In the genomic region with DNA sequence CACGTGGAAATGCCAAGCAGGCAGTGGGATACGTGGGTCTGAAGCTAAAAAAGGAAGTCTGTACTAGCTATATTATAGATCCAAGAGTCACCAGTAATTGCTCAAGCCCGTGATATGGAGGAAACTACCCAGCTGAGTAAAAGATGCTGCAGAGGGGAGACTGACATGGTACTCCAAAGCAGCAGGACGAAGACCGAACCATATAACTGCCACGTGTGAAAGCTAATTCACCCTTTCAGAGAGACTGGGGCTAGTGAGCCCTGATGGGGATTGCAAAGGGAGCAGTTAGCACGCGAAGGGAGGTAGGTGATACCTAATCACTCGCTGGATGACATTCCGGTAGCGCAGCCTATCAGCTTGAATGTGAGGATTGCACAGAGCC, we compare ENCODE assay signal across 1 cellular context.
A peak's percentile ranks its signal among the peaks of the same experiment; 100 is the strongest.
TF ChIP-seq lines count a peak whose summit lies in the region.

No MANE protein-coding gene starts in this region.

TF ChIP-seq in K562, 482 proteins besides CTCF, POLR2A, EP300 and RAD21 (continued from another document and continues in another):
- TF ChIP-seq, protein P1, sequence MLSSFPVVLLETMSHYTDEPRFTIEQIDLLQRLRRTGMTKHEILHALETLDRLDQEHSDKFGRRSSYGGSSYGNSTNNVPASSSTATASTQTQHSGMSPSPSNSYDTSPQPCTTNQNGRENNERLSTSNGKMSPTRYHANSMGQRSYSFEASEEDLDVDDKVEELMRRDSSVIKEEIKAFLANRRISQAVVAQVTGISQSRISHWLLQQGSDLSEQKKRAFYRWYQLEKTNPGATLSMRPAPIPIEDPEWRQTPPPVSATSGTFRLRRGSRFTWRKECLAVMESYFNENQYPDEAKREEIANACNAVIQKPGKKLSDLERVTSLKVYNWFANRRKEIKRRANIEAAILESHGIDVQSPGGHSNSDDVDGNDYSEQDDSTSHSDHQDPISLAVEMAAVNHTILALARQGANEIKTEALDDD (IDR thresholded peaks at IDR 0.05) = peak; percentile 60
- TF ChIP-seq, protein P2, sequence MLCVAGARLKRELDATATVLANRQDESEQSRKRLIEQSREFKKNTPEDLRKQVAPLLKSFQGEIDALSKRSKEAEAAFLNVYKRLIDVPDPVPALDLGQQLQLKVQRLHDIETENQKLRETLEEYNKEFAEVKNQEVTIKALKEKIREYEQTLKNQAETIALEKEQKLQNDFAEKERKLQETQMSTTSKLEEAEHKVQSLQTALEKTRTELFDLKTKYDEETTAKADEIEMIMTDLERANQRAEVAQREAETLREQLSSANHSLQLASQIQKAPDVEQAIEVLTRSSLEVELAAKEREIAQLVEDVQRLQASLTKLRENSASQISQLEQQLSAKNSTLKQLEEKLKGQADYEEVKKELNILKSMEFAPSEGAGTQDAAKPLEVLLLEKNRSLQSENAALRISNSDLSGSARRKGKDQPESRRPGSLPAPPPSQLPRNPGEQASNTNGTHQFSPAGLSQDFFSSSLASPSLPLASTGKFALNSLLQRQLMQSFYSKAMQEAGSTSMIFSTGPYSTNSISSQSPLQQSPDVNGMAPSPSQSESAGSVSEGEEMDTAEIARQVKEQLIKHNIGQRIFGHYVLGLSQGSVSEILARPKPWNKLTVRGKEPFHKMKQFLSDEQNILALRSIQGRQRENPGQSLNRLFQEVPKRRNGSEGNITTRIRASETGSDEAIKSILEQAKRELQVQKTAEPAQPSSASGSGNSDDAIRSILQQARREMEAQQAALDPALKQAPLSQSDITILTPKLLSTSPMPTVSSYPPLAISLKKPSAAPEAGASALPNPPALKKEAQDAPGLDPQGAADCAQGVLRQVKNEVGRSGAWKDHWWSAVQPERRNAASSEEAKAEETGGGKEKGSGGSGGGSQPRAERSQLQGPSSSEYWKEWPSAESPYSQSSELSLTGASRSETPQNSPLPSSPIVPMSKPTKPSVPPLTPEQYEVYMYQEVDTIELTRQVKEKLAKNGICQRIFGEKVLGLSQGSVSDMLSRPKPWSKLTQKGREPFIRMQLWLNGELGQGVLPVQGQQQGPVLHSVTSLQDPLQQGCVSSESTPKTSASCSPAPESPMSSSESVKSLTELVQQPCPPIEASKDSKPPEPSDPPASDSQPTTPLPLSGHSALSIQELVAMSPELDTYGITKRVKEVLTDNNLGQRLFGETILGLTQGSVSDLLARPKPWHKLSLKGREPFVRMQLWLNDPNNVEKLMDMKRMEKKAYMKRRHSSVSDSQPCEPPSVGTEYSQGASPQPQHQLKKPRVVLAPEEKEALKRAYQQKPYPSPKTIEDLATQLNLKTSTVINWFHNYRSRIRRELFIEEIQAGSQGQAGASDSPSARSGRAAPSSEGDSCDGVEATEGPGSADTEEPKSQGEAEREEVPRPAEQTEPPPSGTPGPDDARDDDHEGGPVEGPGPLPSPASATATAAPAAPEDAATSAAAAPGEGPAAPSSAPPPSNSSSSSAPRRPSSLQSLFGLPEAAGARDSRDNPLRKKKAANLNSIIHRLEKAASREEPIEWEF (CRISPR knock-in tag; IDR thresholded peaks at IDR 0.05) = no peak
- TF ChIP-seq FOXJ2 (tag; IDR thresholded peaks at IDR 0.05) = no peak
- TF ChIP-seq SLC30A9 (CRISPR knock-in tag; IDR thresholded peaks at IDR 0.05) = no peak
- no peak for TF ChIP-seq ARID3B (CRISPR knock-in tag; IDR thresholded peaks at IDR 0.05; ENCODE audit: borderline replicate concordance)
- no peak for TF ChIP-seq MTA2 (IDR thresholded peaks at IDR 0.05; ENCODE audit: low read depth)
- no peak for TF ChIP-seq POLR2AphosphoS2 (IDR thresholded peaks at IDR 0.05; ENCODE audit: low read length)
- TF ChIP-seq, protein P3, sequence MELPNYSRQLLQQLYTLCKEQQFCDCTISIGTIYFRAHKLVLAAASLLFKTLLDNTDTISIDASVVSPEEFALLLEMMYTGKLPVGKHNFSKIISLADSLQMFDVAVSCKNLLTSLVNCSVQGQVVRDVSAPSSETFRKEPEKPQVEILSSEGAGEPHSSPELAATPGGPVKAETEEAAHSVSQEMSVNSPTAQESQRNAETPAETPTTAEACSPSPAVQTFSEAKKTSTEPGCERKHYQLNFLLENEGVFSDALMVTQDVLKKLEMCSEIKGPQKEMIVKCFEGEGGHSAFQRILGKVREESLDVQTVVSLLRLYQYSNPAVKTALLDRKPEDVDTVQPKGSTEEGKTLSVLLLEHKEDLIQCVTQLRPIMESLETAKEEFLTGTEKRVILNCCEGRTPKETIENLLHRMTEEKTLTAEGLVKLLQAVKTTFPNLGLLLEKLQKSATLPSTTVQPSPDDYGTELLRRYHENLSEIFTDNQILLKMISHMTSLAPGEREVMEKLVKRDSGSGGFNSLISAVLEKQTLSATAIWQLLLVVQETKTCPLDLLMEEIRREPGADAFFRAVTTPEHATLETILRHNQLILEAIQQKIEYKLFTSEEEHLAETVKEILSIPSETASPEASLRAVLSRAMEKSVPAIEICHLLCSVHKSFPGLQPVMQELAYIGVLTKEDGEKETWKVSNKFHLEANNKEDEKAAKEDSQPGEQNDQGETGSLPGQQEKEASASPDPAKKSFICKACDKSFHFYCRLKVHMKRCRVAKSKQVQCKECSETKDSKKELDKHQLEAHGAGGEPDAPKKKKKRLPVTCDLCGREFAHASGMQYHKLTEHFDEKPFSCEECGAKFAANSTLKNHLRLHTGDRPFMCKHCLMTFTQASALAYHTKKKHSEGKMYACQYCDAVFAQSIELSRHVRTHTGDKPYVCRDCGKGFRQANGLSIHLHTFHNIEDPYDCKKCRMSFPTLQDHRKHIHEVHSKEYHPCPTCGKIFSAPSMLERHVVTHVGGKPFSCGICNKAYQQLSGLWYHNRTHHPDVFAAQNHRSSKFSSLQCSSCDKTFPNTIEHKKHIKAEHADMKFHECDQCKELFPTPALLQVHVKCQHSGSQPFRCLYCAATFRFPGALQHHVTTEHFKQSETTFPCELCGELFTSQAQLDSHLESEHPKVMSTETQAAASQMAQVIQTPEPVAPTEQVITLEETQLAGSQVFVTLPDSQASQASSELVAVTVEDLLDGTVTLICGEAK (IDR thresholded peaks at IDR 0.05) = no peak
- TF ChIP-seq, protein P3 (CRISPR knock-in tag; IDR thresholded peaks at IDR 0.05) = no peak
- TF ChIP-seq PCBP1 (IDR thresholded peaks at IDR 0.05; ENCODE audit: low read depth, low read length, poor library complexity, severe bottlenecking) = no peak
- TF ChIP-seq ZNF197 (CRISPR knock-in tag; IDR thresholded peaks at IDR 0.05; ENCODE audit: low read depth) = peak; percentile 17; the same call in 1 of the 2 replicates
- TF ChIP-seq TCF7L2 (IDR thresholded peaks at IDR 0.05; ENCODE audit: low read depth, low read length) = no peak
- TF ChIP-seq NCOA4 (IDR thresholded peaks at IDR 0.05; ENCODE audit: partially characterized antibody) = no peak
- no peak for TF ChIP-seq C11orf30 (IDR thresholded peaks at IDR 0.05; ENCODE audit: low read depth)
- no peak for TF ChIP-seq ILF3 (IDR thresholded peaks at IDR 0.05; ENCODE audit: borderline replicate concordance)
- TF ChIP-seq IFI16 (CRISPR knock-in tag; IDR thresholded peaks at IDR 0.05) = no peak
- no peak for TF ChIP-seq ZBED1 (IDR thresholded peaks at IDR 0.05)
- no peak for TF ChIP-seq BDP1 (IDR thresholded peaks at IDR 0.05; ENCODE audit: insufficient read depth, insufficient read length)
- no peak for TF ChIP-seq PTBP1 (IDR thresholded peaks at IDR 0.05; ENCODE audit: low read depth, low read length)
- no peak for TF ChIP-seq SMAD3 (CRISPR knock-in tag; conservative IDR thresholded peaks at IDR 0.05)
- TF ChIP-seq MTA3 (IDR thresholded peaks at IDR 0.05; ENCODE audit: borderline replicate concordance) = no peak
- no peak for TF ChIP-seq KLF6 (CRISPR knock-in tag; IDR thresholded peaks at IDR 0.05; ENCODE audit: borderline replicate concordance)
- TF ChIP-seq ZNF12 (CRISPR knock-in tag; IDR thresholded peaks at IDR 0.05) = no peak
- TF ChIP-seq DMBX1 (CRISPR knock-in tag; IDR thresholded peaks at IDR 0.05; ENCODE audit: borderline replicate concordance) = 0 out of 2 replicates have a peak, but pooled peaks have one; percentile 41
- no peak for TF ChIP-seq PHF21A (IDR thresholded peaks at IDR 0.05; ENCODE audit: borderline replicate concordance, low read depth)
- TF ChIP-seq POLR3G (IDR thresholded peaks at IDR 0.05; ENCODE audit: extremely low read depth, insufficient read length, insufficient replicate concordance) = no peak
- no peak for TF ChIP-seq HOXB6 (CRISPR knock-in tag; IDR thresholded peaks at IDR 0.05; ENCODE audit: borderline replicate concordance)
- TF ChIP-seq HMG20A (CRISPR knock-in tag; conservative IDR thresholded peaks at IDR 0.05) = no peak
- TF ChIP-seq NRF1 (conservative IDR thresholded peaks at IDR 0.05 in 1 of 2, IDR thresholded peaks at IDR 0.05 in 1 of 2) = no peak
- no peak for TF ChIP-seq HDAC3 (IDR thresholded peaks at IDR 0.05; ENCODE audit: borderline replicate concordance, partially characterized antibody)
- no peak for TF ChIP-seq USF2 (CRISPR knock-in tag; IDR thresholded peaks at IDR 0.05)
- TF ChIP-seq SRSF9 (IDR thresholded peaks at IDR 0.05; ENCODE audit: borderline replicate concordance, low read depth, low read length) = no peak
- no peak for TF ChIP-seq ZBTB1 (CRISPR knock-in tag; IDR thresholded peaks at IDR 0.05; ENCODE audit: borderline replicate concordance, low read depth)
- no peak for TF ChIP-seq ETV6 (IDR thresholded peaks at IDR 0.05; ENCODE audit: borderline replicate concordance in 1 of 2, low read depth in 2 of 2, low read length in 1 of 2)
- no peak for TF ChIP-seq ETV6 (CRISPR knock-in tag; IDR thresholded peaks at IDR 0.05; ENCODE audit: borderline replicate concordance)
- TF ChIP-seq CREB3L1 (IDR thresholded peaks at IDR 0.05; ENCODE audit: borderline replicate concordance, low read depth) = no peak
- no peak for TF ChIP-seq ZNF644 (tag; IDR thresholded peaks at IDR 0.05; ENCODE audit: low read depth)
- 0 out of 2 replicates have a peak, but pooled peaks have one; percentile 17 for TF ChIP-seq SMARCC2 (IDR thresholded peaks at IDR 0.05; ENCODE audit: low read depth)
- TF ChIP-seq ZNF408 (CRISPR knock-in tag; IDR thresholded peaks at IDR 0.05; ENCODE audit: low read depth) = no peak
- TF ChIP-seq ZBTB7A (IDR thresholded peaks at IDR 0.05; ENCODE audit: borderline replicate concordance, control insufficient read depth, low read depth, low read length) = no peak
- no peak for TF ChIP-seq CBX3 (IDR thresholded peaks at IDR 0.05; ENCODE audit: borderline replicate concordance in 1 of 2, low read length in 2 of 2)
- TF ChIP-seq SPI1 (IDR thresholded peaks at IDR 0.05; ENCODE audit: borderline replicate concordance, low read depth, low read length) = peak; percentile 27; the same call in 1 of the 2 replicates
- TF ChIP-seq ARHGAP35 (IDR thresholded peaks at IDR 0.05; ENCODE audit: partially characterized antibody) = no peak
- no peak for TF ChIP-seq NCOA1 (IDR thresholded peaks at IDR 0.05; ENCODE audit: low read depth)
- no peak for TF ChIP-seq ZNF347 (CRISPR knock-in tag; IDR thresholded peaks at IDR 0.05; ENCODE audit: low read depth)
- no peak for TF ChIP-seq ZFPM2 (CRISPR knock-in tag; IDR thresholded peaks at IDR 0.05)
